ENCODE assay signal across 21 cellular contexts in genomic region chrX:22276781-22277180, GRCh38. TPM values are rescaled to one million over a fixed set of nuclear protein-coding genes. Genes with fewer than 3 reads are reported as not detected.
DNase-seq lines count a peak whose midpoint lies in the region; ATAC-seq and TF ChIP-seq lines count a peak whose summit lies in the region.
"Had no signal": no experiment of that assay in that cellular context is flagged by ENCODE, and none has a peak within 500 bp of the region (broad histone marks: within the 10 kb centered on the region; RNA-seq: fewer than 3 reads in every experiment).

No MANE protein-coding gene starts in this region.

- H3K9me3 Mint-ChIP-seq in naive thymus-derived CD4-positive, alpha-beta T cell, result peaks cover 0 to 5% (median 0%) of the 10 kb centered on the region in 11 donors
- H3K9me3 Mint-ChIP-seq: CD4-positive, alpha-beta memory T cell had no signal

- H4K20me1 ChIP-seq in mammary epithelial cell (ENCODE audit: insufficient read depth, low read length), result no peaks in the 10 kb centered on the region
- H4K20me1 ChIP-seq: BLaER1 had no signal

- TF ChIP-seq EP300 in esophagus muscularis mucosa (IDR thresholded peaks at IDR 0.05), result no peak

- no peaks in the 10 kb centered on the region for H3K9me3 ChIP-seq in mammary epithelial cell (replicated peaks; ENCODE audit: insufficient read depth, low read length)
- H3K9me3 ChIP-seq in naive thymus-derived CD4-positive, alpha-beta T cell (ENCODE audit: control insufficient read depth in 2 of 3, low read length in 3 of 3), result no peaks in the 10 kb centered on the region
- peaks cover 0 to 9% (median 0%) of the 10 kb centered on the region in 4 donors for H3K9me3 ChIP-seq in esophagus muscularis mucosa

- H3K4me3 Mint-ChIP-seq in naive thymus-derived CD4-positive, alpha-beta T cell, result no peak overlapping the region
- H3K4me3 Mint-ChIP-seq: CD4-positive, alpha-beta memory T cell; IgD-negative memory B cell had no signal

- no peak for ATAC-seq in naive thymus-derived CD4-positive, alpha-beta T cell
- no peak for ATAC-seq in GM18519 (IDR thresholded peaks at IDR 0.05; ENCODE audit: low FRiP score, unreplicated experiment)

- H3K4me3 ChIP-seq in mammary epithelial cell (replicated peaks in 1 of 3; ENCODE audit: insufficient read depth in 1 of 3, low read depth in 2 of 3, low read length in 3 of 3), result no peak overlapping the region
- H3K4me3 ChIP-seq in naive thymus-derived CD4-positive, alpha-beta T cell (ENCODE audit: low read length), result no peak overlapping the region
- no peak overlapping the region for H3K4me3 ChIP-seq in esophagus muscularis mucosa
- H3K4me3 ChIP-seq: BLaER1 had no signal

- 47% methylated on average over 6 of the region's 6 CpGs for WGBS in mammary epithelial cell (ENCODE audit: low coverage, missing lambda C conversion rate)
- WGBS in esophagus muscularis mucosa, result 76% methylated on average over 6 of the region's 6 CpGs

- H3K27me3 ChIP-seq in mammary epithelial cell (ENCODE audit: insufficient read depth, low read length) (no peaks in the 10 kb centered on the region), esophagus muscularis mucosa (no peaks in the 10 kb centered on the region)
- no peaks in the 10 kb centered on the region for H3K27me3 ChIP-seq in naive thymus-derived CD4-positive, alpha-beta T cell (ENCODE audit: control insufficient read depth in 2 of 2, insufficient read depth in 2 of 2, low read length in 2 of 2)
- H3K27me3 ChIP-seq: BLaER1 had no signal

- no peak overlapping the region for H3K27ac Mint-ChIP-seq in naive thymus-derived CD4-positive, alpha-beta T cell
- H3K27ac Mint-ChIP-seq: CD4-positive, alpha-beta memory T cell; IgD-negative memory B cell had no signal

- H3K36me3 ChIP-seq in mammary epithelial cell (ENCODE audit: insufficient read depth, low read length) (no peaks in the 10 kb centered on the region), esophagus muscularis mucosa (no peaks in the 10 kb centered on the region)
- no peaks in the 10 kb centered on the region for H3K36me3 ChIP-seq in naive thymus-derived CD4-positive, alpha-beta T cell (ENCODE audit: control insufficient read depth in 2 of 3, insufficient read depth in 3 of 3, low read length in 3 of 3)
- H3K36me3 ChIP-seq: BLaER1 had no signal

- H2AFZ ChIP-seq in mammary epithelial cell (ENCODE audit: low read depth, low read length), result no peak overlapping the region

- intact Hi-C loops in mammary epithelial cell (cut with micrococcal nuclease), result loop anchor here (5.0 kb wide), 1 partner anchor 84 kb away; no protein-coding TSS in a partner anchor
- intact Hi-C loops in naive thymus-derived CD4-positive, alpha-beta T cell (cut with micrococcal nuclease), result no loop called here
- intact Hi-C loops in esophagus muscularis mucosa (cut with DNase I), result no loop called here

- H3K9ac ChIP-seq in mammary epithelial cell (ENCODE audit: insufficient read depth, low read length), result no peak overlapping the region
- H3K9ac ChIP-seq: BLaER1 had no signal

- no peaks in the 10 kb centered on the region for H3K36me3 Mint-ChIP-seq in naive thymus-derived CD4-positive, alpha-beta T cell
- H3K36me3 Mint-ChIP-seq: CD4-positive, alpha-beta memory T cell; IgD-negative memory B cell had no signal

- TF ChIP-seq CTCF in mammary epithelial cell (conservative IDR thresholded peaks at IDR 0.05 in 1 of 2, IDR thresholded peaks at IDR 0.05 in 1 of 2; ENCODE audit: extremely low read depth in 1 of 2, insufficient read depth in 1 of 2, low read depth in 1 of 2, low read length in 2 of 2) (no peak), esophagus muscularis mucosa (IDR thresholded peaks at IDR 0.05) (no peak)

- H3K27me3 Mint-ChIP-seq in naive thymus-derived CD4-positive, alpha-beta T cell, result no peaks in the 10 kb centered on the region
- H3K27me3 Mint-ChIP-seq: CD4-positive, alpha-beta memory T cell; IgD-negative memory B cell had no signal

- no TSS peak for BruUV-seq in mammary epithelial cell (replicated peaks; lab: Mats Ljungman, UMichigan)

- H3K79me2 ChIP-seq in mammary epithelial cell (ENCODE audit: insufficient read depth, low read length), result no peaks in the 10 kb centered on the region

- dilution Hi-C loops in mammary epithelial cell (cut with HindIII; ENCODE audit: low sequenced_read_pairs), result no loop called here

- in situ Hi-C loops in mammary epithelial cell (cut with MboI; ENCODE audit: low sequenced_read_pairs in 2 of 2), result no loop called here

- H3K4me1 Mint-ChIP-seq in naive thymus-derived CD4-positive, alpha-beta T cell, result no peaks in the 10 kb centered on the region
- H3K4me1 Mint-ChIP-seq: CD4-positive, alpha-beta memory T cell; IgD-negative memory B cell had no signal

- TF ChIP-seq POLR2A in esophagus muscularis mucosa (IDR thresholded peaks at IDR 0.05; ENCODE audit: low read depth), result no peak

- H3K27ac ChIP-seq in mammary epithelial cell (ENCODE audit: insufficient read depth, low read depth, low read length), result no peak overlapping the region
- H3K27ac ChIP-seq in naive thymus-derived CD4-positive, alpha-beta T cell (ENCODE audit: low read depth, low read length), result no peak overlapping the region
- no peak overlapping the region for H3K27ac ChIP-seq in esophagus muscularis mucosa (replicated peaks in 1 of 4)
- H3K27ac ChIP-seq: BLaER1, HL-60 had no signal

- DNase-seq in GM03348 (ENCODE audit: low spot score) (peak; percentile 5), M059J (ENCODE audit: low read depth) (peak; percentile 3), mammary epithelial cell (peak; percentile 20), iris pigment epithelial cell (ENCODE audit: low read depth) (peak; percentile 3), esophagus muscularis mucosa (ENCODE audit: extremely low spot score) (no peak), GM19238 (ENCODE audit: insufficient read length, low spot score) (no peak)
- no peak for DNase-seq in naive thymus-derived CD4-positive, alpha-beta T cell
- DNase-seq: Calu3; CD4-positive, alpha-beta memory T cell; Kasumi-1; NCI-H1417; NCI-H187; NCI-H2227 treated with DMSO at 0.1 percent for 48 hours; NCI-H510A treated with DMSO at 0.1 percent for 48 hours; NCI-H82; OCI-M1; RPMI8226 had no signal

- POLR2A ChIA-PET in naive thymus-derived CD4-positive, alpha-beta T cell (lab: Charles Lee), result no interaction called here

- no peak overlapping the region for H3K4me2 ChIP-seq in mammary epithelial cell (ENCODE audit: insufficient read depth, low read depth, low read length)
- H3K4me2 ChIP-seq: BLaER1 had no signal

- H3K4me1 ChIP-seq in mammary epithelial cell (ENCODE audit: insufficient read depth, low read length) (no peaks in the 10 kb centered on the region), esophagus muscularis mucosa (no peaks in the 10 kb centered on the region)
- H3K4me1 ChIP-seq in naive thymus-derived CD4-positive, alpha-beta T cell (ENCODE audit: control insufficient read depth in 2 of 2, insufficient read depth in 2 of 2, low read length in 2 of 2), result no peaks in the 10 kb centered on the region
- H3K4me1 ChIP-seq: BLaER1 had no signal

- CTCF ChIA-PET in mammary epithelial cell (lab: Charles Lee; ENCODE audit: low non-redundant PET), result no interaction called here
- CTCF ChIA-PET in naive thymus-derived CD4-positive, alpha-beta T cell (lab: Charles Lee), result no interaction called here

RNA-seq across cellular contexts. Expression of gene CBLL2, which starts 4.1 kb away (rescaled TPM):
- total RNA-seq in M059J (2014; rRNA removed; shearing (Covaris generic)), result not detected in 2 replicates
- not detected for total RNA-seq in mammary epithelial cell
- not detected for polyA plus RNA-seq in mammary epithelial cell
- polyA minus RNA-seq in mammary epithelial cell, result not detected
- not detected for total RNA-seq in naive thymus-derived CD4-positive, alpha-beta T cell
- polyA plus RNA-seq in naive thymus-derived CD4-positive, alpha-beta T cell, result not detected
- not detected for total RNA-seq in esophagus muscularis mucosa
- total RNA-seq: Calu3; CD4-positive, alpha-beta memory T cell had no signal
- polyA plus RNA-seq: CD4-positive, alpha-beta memory T cell; IgD-negative memory B cell had no signal

Comparison
In these comparisons a context has a peak if more than half of its experiments do, and no peak if none do; other contexts are left out.
1. DNase-seq: peak in GM03348 (single experiment), M059J (single experiment), mammary epithelial cell (single experiment) and iris pigment epithelial cell (single experiment); none in naive thymus-derived CD4-positive, alpha-beta T cell (0 of 9), esophagus muscularis mucosa (single experiment) and GM19238 (single experiment).